In genomic region chr4:151728679-151729078, GRCh38 we compare ENCODE assay signal across 21 cellular contexts. TPM values are rescaled to one million over a fixed set of nuclear protein-coding genes. Genes with fewer than 3 reads are reported as not detected.
DNase-seq lines count a peak whose midpoint lies in the region; ATAC-seq and TF ChIP-seq lines count a peak whose summit lies in the region.
"Had no signal": no experiment of that assay in that cellular context is flagged by ENCODE, and none has a peak within 500 bp of the region (broad histone marks: within the 10 kb centered on the region; RNA-seq: fewer than 3 reads in every experiment).

No MANE protein-coding gene starts in this region.

- no peaks in the 10 kb centered on the region for H3K4me1 ChIP-seq in Caco-2
- peaks cover 17% of the 10 kb centered on the region for H3K4me1 ChIP-seq in KMS-11 (ENCODE audit: low read depth, poor library complexity, severe bottlenecking)
- peaks cover 27% of the 10 kb centered on the region for H3K4me1 ChIP-seq in RWPE2 (ENCODE audit: insufficient read depth, poor library complexity, severe bottlenecking)

- H3K4me3 Mint-ChIP-seq in Caco-2 (ENCODE audit: unreplicated experiment) = no peak overlapping the region
- H3K4me3 Mint-ChIP-seq in activated naive CD4-positive, alpha-beta T cell treated with anti-CD3 and anti-CD28 coated beads, Interleukin-2, amount 10 ng/mL, durations not matched to agents 7 days and 5 days = no peak overlapping the region
- H3K4me3 Mint-ChIP-seq: B cell; CD4-positive, CD25-positive, alpha-beta regulatory T cell; CD8-positive, alpha-beta T cell had no signal

- DNase-seq in Caco-2 (no peak), RWPE2 (ENCODE audit: low spot score) (no peak), epithelial cell of prostate (ENCODE audit: low read depth, low spot score) (no peak), islet precursor cell (no peak)
- no peak for DNase-seq in activated naive CD4-positive, alpha-beta T cell (lab: John Stamatoyannopoulos, UW)
- DNase-seq in activated naive CD4-positive, alpha-beta T cell treated with anti-CD3 and anti-CD28 coated beads, Interleukin-2, amount 10 ng/mL, durations not matched to agents 7 days and 5 days = no peak
- DNase-seq: CD4-positive, CD25-positive, alpha-beta regulatory T cell; CD8-positive, alpha-beta T cell; DMS 273 treated with DMSO at 0.1 percent for 48 hours; DMS79; EL; GDM1; GM23248; H7; HCEC 1CT had no signal

- H3K36me3 ChIP-seq in Caco-2 (ENCODE audit: control insufficient read depth, insufficient read depth, low read length) (no peaks in the 10 kb centered on the region), KMS-11 (ENCODE audit: insufficient read depth) (no peaks in the 10 kb centered on the region), RWPE2 (ENCODE audit: low read depth) (no peaks in the 10 kb centered on the region)
- H3K36me3 ChIP-seq: BLaER1 had no signal

- H3K27me3 ChIP-seq in Caco-2 (replicated peaks; ENCODE audit: control insufficient read depth, insufficient read depth, low read length) = no peaks in the 10 kb centered on the region
- no peaks in the 10 kb centered on the region for H3K27me3 ChIP-seq in KMS-11 (ENCODE audit: insufficient read depth, low read depth)
- no peaks in the 10 kb centered on the region for H3K27me3 ChIP-seq in RWPE2 (ENCODE audit: insufficient read depth, poor library complexity, severe bottlenecking)
- H3K27me3 ChIP-seq: BLaER1 had no signal

- no peak overlapping the region for H3K27ac ChIP-seq in KMS-11
- peak overlapping the region; percentile 70 for H3K27ac ChIP-seq in RWPE2 (ENCODE audit: poor library complexity, severe bottlenecking)
- H3K27ac ChIP-seq in epithelial cell of prostate = peak overlapping the region; percentile 84
- H3K27ac ChIP-seq: BLaER1, C4-2B, GM23248 had no signal

- POLR2A ChIA-PET in Caco-2 (lab: Charles Lee) = no interaction called here

- H3K27ac Mint-ChIP-seq in Caco-2 (ENCODE audit: unreplicated experiment) = peak overlapping the region; percentile 17
- H3K27ac Mint-ChIP-seq in activated naive CD4-positive, alpha-beta T cell treated with anti-CD3 and anti-CD28 coated beads, Interleukin-2, amount 10 ng/mL, durations not matched to agents 7 days and 5 days = no peak overlapping the region
- H3K27ac Mint-ChIP-seq: B cell; CD4-positive, CD25-positive, alpha-beta regulatory T cell; CD8-positive, alpha-beta T cell had no signal

- H3K4me3 ChIP-seq in Caco-2 (ENCODE audit: low read depth, low read length) (no peak overlapping the region), KMS-11 (IDR thresholded peaks at IDR 0.05; ENCODE audit: insufficient read depth, low read depth, low read length) (no peak overlapping the region), RWPE2 (ENCODE audit: severe bottlenecking) (no peak overlapping the region)
- H3K4me3 ChIP-seq: BLaER1, GM12878, GM23248 had no signal

- no peaks in the 10 kb centered on the region for H3K9me3 Mint-ChIP-seq in Caco-2 (ENCODE audit: unreplicated experiment)
- no peaks in the 10 kb centered on the region for H3K9me3 Mint-ChIP-seq in activated naive CD4-positive, alpha-beta T cell treated with anti-CD3 and anti-CD28 coated beads, Interleukin-2, amount 10 ng/mL, durations not matched to agents 7 days and 5 days
- H3K9me3 Mint-ChIP-seq: CD8-positive, alpha-beta T cell had no signal

- peaks cover 7% of the 10 kb centered on the region for H3K36me3 Mint-ChIP-seq in Caco-2 (ENCODE audit: insufficient read depth, unreplicated experiment)
- H3K36me3 Mint-ChIP-seq in activated naive CD4-positive, alpha-beta T cell treated with anti-CD3 and anti-CD28 coated beads, Interleukin-2, amount 10 ng/mL, durations not matched to agents 7 days and 5 days = peaks cover 5% of the 10 kb centered on the region

- H3K4me1 Mint-ChIP-seq in Caco-2 (ENCODE audit: low read depth, unreplicated experiment) = peaks cover 7% of the 10 kb centered on the region
- peaks cover 9% of the 10 kb centered on the region for H3K4me1 Mint-ChIP-seq in activated naive CD4-positive, alpha-beta T cell treated with anti-CD3 and anti-CD28 coated beads, Interleukin-2, amount 10 ng/mL, durations not matched to agents 7 days and 5 days
- H3K4me1 Mint-ChIP-seq: B cell had no signal

- intact Hi-C loops in Caco-2 (cut with micrococcal nuclease; ENCODE audit: unreplicated experiment) = no loop called here

- no peaks in the 10 kb centered on the region for H4K20me1 ChIP-seq in KMS-11 (ENCODE audit: insufficient read depth)
- H4K20me1 ChIP-seq: BLaER1 had no signal

- CTCF ChIA-PET in Caco-2 (lab: Charles Lee) = interaction anchor here (0.5 kb wide), 1 partner anchor 669 kb away, joined by 8 read pairs; no protein-coding TSS in a partner anchor
- CTCF ChIA-PET in activated naive CD4-positive, alpha-beta T cell treated with anti-CD3 and anti-CD28 coated beads, Interleukin-2, amount 10 ng/mL, durations not matched to agents 7 days and 5 days (lab: Charles Lee) = interaction anchor here (1.0 kb wide), 1 partner anchor 31 kb away, joined by 3 read pairs; no protein-coding TSS in a partner anchor

- no peaks in the 10 kb centered on the region for H3K27me3 Mint-ChIP-seq in Caco-2 (ENCODE audit: insufficient read depth, unreplicated experiment)
- H3K27me3 Mint-ChIP-seq in activated naive CD4-positive, alpha-beta T cell treated with anti-CD3 and anti-CD28 coated beads, Interleukin-2, amount 10 ng/mL, durations not matched to agents 7 days and 5 days = no peaks in the 10 kb centered on the region
- H3K27me3 Mint-ChIP-seq: B cell; CD4-positive, CD25-positive, alpha-beta regulatory T cell had no signal

- no TSS peak for BruUV-seq in Caco-2 (replicated peaks; lab: Mats Ljungman, UMichigan)

- H3K4me2 ChIP-seq in KMS-11 = peak overlapping the region; percentile 9; the same call in 1 of the 2 replicates
- H3K4me2 ChIP-seq: BLaER1 had no signal

- TF ChIP-seq CTCF in Caco-2 (IDR thresholded peaks at IDR 0.05; ENCODE audit: insufficient read depth in 1 of 2, low read depth in 1 of 2, low read length in 1 of 2, severe bottlenecking in 1 of 2, unreplicated experiment in 1 of 2) (no peak), KMS-11 (conservative IDR thresholded peaks at IDR 0.05; ENCODE audit: low read depth, low read length) (no peak), RWPE2 (IDR thresholded peaks at IDR 0.05; ENCODE audit: poor library complexity, severe bottlenecking) (no peak)

- H3K9me3 ChIP-seq in Caco-2 (no peaks in the 10 kb centered on the region), RWPE2 (ENCODE audit: severe bottlenecking) (no peaks in the 10 kb centered on the region)
- H3K9me3 ChIP-seq: BLaER1 had no signal

- no peak overlapping the region for H3K9ac ChIP-seq in KMS-11
- H3K9ac ChIP-seq: BLaER1, GM23248 had no signal

- ATAC-seq in RWPE2 (ENCODE audit: low read depth) = no peak
- no peak for ATAC-seq in HG02981 (IDR thresholded peaks at IDR 0.05; ENCODE audit: unreplicated experiment)
- ATAC-seq: CD8-positive, alpha-beta T cell; GM12878 had no signal

- H3K79me2 ChIP-seq in KMS-11 (ENCODE audit: insufficient read depth, low read depth) = no peaks in the 10 kb centered on the region

- no peak overlapping the region for H2AFZ ChIP-seq in KMS-11 (ENCODE audit: low read depth)
- H2AFZ ChIP-seq: GM23248 had no signal

RNA-seq across cellular contexts. Expression of gene GATB, which starts 32.1 kb away (rescaled TPM):
- total RNA-seq in Caco-2 (2022) = 20.6 and 29.6 TPM in 2 replicates
